ENCODE assay signal across 8 cellular contexts in genomic region chr2:191566347-191566746, GRCh38.
DNase-seq lines count a peak whose midpoint lies in the region; ATAC-seq and TF ChIP-seq lines count a peak whose summit lies in the region.

No MANE protein-coding gene starts in this region.

- intact Hi-C loops in activated CD4-positive, alpha-beta T cell treated with anti-CD3 and anti-CD28 coated beads for 36 hours (cut with DNase I, micrococcal nuclease): loop anchor here (1.0 kb wide), 2 partner anchors 125 to 596 kb away; no protein-coding TSS in a partner anchor

- ATAC-seq in GM18519 (IDR thresholded peaks at IDR 0.05; ENCODE audit: low FRiP score, unreplicated experiment) (peak; percentile 53), HG03064 (IDR thresholded peaks at IDR 0.05; ENCODE audit: low read depth, unreplicated experiment) (peak; percentile 55)
- peak; percentile 70 for ATAC-seq in activated CD4-positive, alpha-beta T cell treated with anti-CD3 and anti-CD28 coated beads for 36 hours

- H3K4me1 Mint-ChIP-seq in activated CD4-positive, alpha-beta T cell treated with anti-CD3 and anti-CD28 coated beads for 36 hours: peaks cover 16% of the 10 kb centered on the region

- no peaks in the 10 kb centered on the region for H3K27me3 ChIP-seq in AG04450 (ENCODE audit: control insufficient read depth, insufficient read depth, low read length)

- H3K27ac ChIP-seq in AG04450 (ENCODE audit: low read depth, low read length): no peak overlapping the region
- no peak overlapping the region for H3K27ac ChIP-seq in coronary artery

- TF ChIP-seq CTCF in AG04450 (IDR thresholded peaks at IDR 0.05; ENCODE audit: low read depth, low read length) (peak; percentile 91), coronary artery (IDR thresholded peaks at IDR 0.05) (peak; percentile 59)

- H3K4me3 ChIP-seq in AG04450 (ENCODE audit: low read depth, low read length): no peak overlapping the region
- no peak overlapping the region for H3K4me3 ChIP-seq in coronary artery

- peaks cover 19% of the 10 kb centered on the region for H3K27me3 Mint-ChIP-seq in activated CD4-positive, alpha-beta T cell treated with anti-CD3 and anti-CD28 coated beads for 36 hours

- H3K36me3 Mint-ChIP-seq in activated CD4-positive, alpha-beta T cell treated with anti-CD3 and anti-CD28 coated beads for 36 hours (ENCODE audit: low read depth): no peaks in the 10 kb centered on the region

- H3K27ac Mint-ChIP-seq in activated CD4-positive, alpha-beta T cell treated with anti-CD3 and anti-CD28 coated beads for 36 hours: no peak overlapping the region

- no peaks in the 10 kb centered on the region for H3K9me3 Mint-ChIP-seq in activated CD4-positive, alpha-beta T cell treated with anti-CD3 and anti-CD28 coated beads for 36 hours (ENCODE audit: low read depth)

- CTCF ChIA-PET in AG04450 (lab: Charles Lee): interaction anchor here (0.6 to 4.4 kb wide), 42 partner anchors 9 to 720 kb away, joined by 3 to 38 read pairs (median 6); no protein-coding TSS in a partner anchor
- CTCF ChIA-PET in activated CD4-positive, alpha-beta T cell treated with anti-CD3 and anti-CD28 coated beads for 36 hours (lab: Charles Lee): interaction anchor here (0.6 to 4.9 kb wide), 33 partner anchors 13 to 808 kb away, joined by 3 to 41 read pairs (median 4); no protein-coding TSS in a partner anchor

- peak; percentile 26 for DNase-seq in AG04450 (ENCODE audit: low read depth, low spot score)
- DNase-seq in NCI-H345 (lab: John Stamatoyannopoulos, UW): peak; percentile 62
- DNase-seq in activated CD4-positive, alpha-beta T cell treated with anti-CD3 and anti-CD28 coated beads for 36 hours: peak; percentile 81
- DNase-seq in coronary artery (ENCODE audit: low spot score): no peak
- peak; percentile 69 to 73 for DNase-seq in lung microvascular endothelial cell (ENCODE audit: low read depth in 2 of 2)
- peak; percentile 32 to 50 for DNase-seq in stimulated activated CD8-positive, alpha-beta memory T cell treated with anti-CD3 and anti-CD28 coated beads, Interleukin-4, amount 100 ng/mL, for 4 hours (ENCODE audit: low read depth in 2 of 2, low spot score in 1 of 2)

- POLR2A ChIA-PET in AG04450 (lab: Yijun Ruan, JAX): interaction anchor here (0.9 kb wide), 1 partner anchor 118 kb away, joined by 3 read pairs; no protein-coding TSS in a partner anchor
- POLR2A ChIA-PET in activated CD4-positive, alpha-beta T cell treated with anti-CD3 and anti-CD28 coated beads for 36 hours (lab: Charles Lee): interaction anchor here (0.6 kb wide), 1 partner anchor 111 kb away, joined by 3 read pairs; the partner anchor contains the start of gene NABP1

- H3K9me3 ChIP-seq in AG04450 (ENCODE audit: control insufficient read depth, insufficient read depth, low read length): no peaks in the 10 kb centered on the region

- H3K4me3 Mint-ChIP-seq in activated CD4-positive, alpha-beta T cell treated with anti-CD3 and anti-CD28 coated beads for 36 hours: no peak overlapping the region
